Comparison of ENCODE assay signal across 28 cellular contexts in the genomic region with DNA sequence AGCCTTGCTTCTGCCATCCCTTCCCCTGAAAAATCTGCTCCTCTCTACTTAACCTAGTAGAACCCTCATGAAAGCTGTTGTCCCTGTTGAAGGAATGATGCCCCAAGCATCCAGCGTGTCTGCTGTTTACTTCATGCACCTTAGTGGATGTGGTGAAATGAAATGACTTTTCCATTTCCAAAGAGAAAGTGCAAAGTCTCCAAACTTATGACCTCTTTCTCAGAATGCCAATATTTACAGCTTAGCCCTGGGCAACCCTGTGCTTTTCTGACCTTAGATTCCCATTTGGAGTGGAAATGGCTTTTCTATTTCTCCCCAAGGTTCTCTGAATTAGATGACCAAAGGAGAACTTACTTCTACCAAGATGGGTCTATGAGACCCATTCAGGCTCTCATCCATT.
"Had no signal": no experiment of that assay in that cellular context is flagged by ENCODE, and none has a peak within 500 bp of the region (broad histone marks: within the 10 kb centered on the region; RNA-seq: fewer than 3 reads in every experiment).

No MANE protein-coding gene starts in this region.

- H3K36me3 Mint-ChIP-seq: mesothelial cell of epicardium; naive thymus-derived CD4-positive, alpha-beta T cell; natural killer cell treated with Interleukin-12 subunit alpha and Interleukin-12 subunit beta and Interleukin-15 and Interleukin-18, amount 100 ng/mL, for 72 hours; stimulated activated effector memory CD8-positive, alpha-beta T cell treated with anti-CD3 and anti-CD28 coated beads, Interleukin-12 subunit alpha, Interleukin-12 subunit beta, amount 100 ng/mL, for 72 hours; type B pancreatic cell had no signal

- H2AFZ ChIP-seq: hepatocyte had no signal

- H3K4me1 Mint-ChIP-seq: stimulated activated effector memory CD8-positive, alpha-beta T cell treated with anti-CD3 and anti-CD28 coated beads, Interleukin-12 subunit alpha, Interleukin-12 subunit beta, amount 100 ng/mL, for 72 hours had no signal

- H3K4me3 ChIP-seq: heart right ventricle, hepatocyte, left lung, lung, pancreas, prostate gland, sigmoid colon, spleen, tibial nerve, uterus had no signal

- ATAC-seq: heart right ventricle; left cardiac atrium; naive thymus-derived CD4-positive, alpha-beta T cell; natural killer cell treated with Interleukin-12 subunit alpha and Interleukin-12 subunit beta and Interleukin-15 and Interleukin-18, amount 100 ng/mL, for 72 hours; pancreas; right cardiac atrium; stimulated activated effector memory CD8-positive, alpha-beta T cell treated with anti-CD3 and anti-CD28 coated beads, Interleukin-12 subunit alpha, Interleukin-12 subunit beta, amount 100 ng/mL, for 72 hours; stimulated activated naive CD8-positive, alpha-beta T cell treated with anti-CD3 and anti-CD28 coated beads, Interleukin-15, amount 100 ng/mL, for 72 hours had no signal

- H3K79me2 ChIP-seq: hepatocyte had no signal

- H3K4me2 ChIP-seq: hepatocyte had no signal

- H3K9me3 ChIP-seq: heart right ventricle, left lung, pancreas, prostate gland, sigmoid colon, spleen, tibial nerve, uterus had no signal

- H3K4me3 Mint-ChIP-seq: mesothelial cell of epicardium; naive thymus-derived CD4-positive, alpha-beta T cell; natural killer cell treated with Interleukin-12 subunit alpha and Interleukin-12 subunit beta and Interleukin-15 and Interleukin-18, amount 100 ng/mL, for 72 hours; stimulated activated effector memory CD8-positive, alpha-beta T cell treated with anti-CD3 and anti-CD28 coated beads, Interleukin-12 subunit alpha, Interleukin-12 subunit beta, amount 100 ng/mL, for 72 hours; stimulated activated naive CD8-positive, alpha-beta T cell treated with anti-CD3 and anti-CD28 coated beads, Interleukin-15, amount 100 ng/mL, for 72 hours; type B pancreatic cell had no signal

- H3K27ac ChIP-seq: heart right ventricle, hepatocyte, left lung, pancreas, prostate gland, sigmoid colon, spleen, tibial nerve, uterus had no signal

- H3K36me3 ChIP-seq: heart right ventricle, left lung, pancreas, prostate gland, spleen, tibial nerve, uterus had no signal

- H3K27me3 ChIP-seq: hepatocyte, pancreas, sigmoid colon, tibial nerve, uterus had no signal

- DNase-seq: heart right ventricle; kidney glomerular epithelial cell; left cardiac atrium; left lung; mesendoderm; naive thymus-derived CD4-positive, alpha-beta T cell; nucleus accumbens; pancreas; posterior cingulate gyrus; retina; right cardiac atrium; sigmoid colon; small intestine; spleen; stimulated activated CD4-positive, alpha-beta T cell treated with anti-CD3 and anti-CD28 coated beads, Interleukin-4, amount 100 ng/mL, for 24 hours; stimulated activated naive CD4-positive, alpha-beta T cell treated with Interleukin-2 at 50 U/mL for 16 hours; stimulated activated naive CD8-positive, alpha-beta T cell treated with anti-CD3 and anti-CD28 coated beads, Interleukin-15, amount 100 ng/mL, for 72 hours; substantia nigra; uterus had no signal

- H3K4me1 ChIP-seq: heart right ventricle, left lung, prostate gland, spleen, tibial nerve had no signal

- FAIRE-seq: keratinocyte, pancreas, small intestine had no signal

- H3K27ac Mint-ChIP-seq: mesothelial cell of epicardium; naive thymus-derived CD4-positive, alpha-beta T cell; natural killer cell treated with Interleukin-12 subunit alpha and Interleukin-12 subunit beta and Interleukin-15 and Interleukin-18, amount 100 ng/mL, for 72 hours; stimulated activated effector memory CD8-positive, alpha-beta T cell treated with anti-CD3 and anti-CD28 coated beads, Interleukin-12 subunit alpha, Interleukin-12 subunit beta, amount 100 ng/mL, for 72 hours; stimulated activated naive CD8-positive, alpha-beta T cell treated with anti-CD3 and anti-CD28 coated beads, Interleukin-15, amount 100 ng/mL, for 72 hours; type B pancreatic cell had no signal

- H3K9me3 Mint-ChIP-seq: mesothelial cell of epicardium; natural killer cell treated with Interleukin-12 subunit alpha and Interleukin-12 subunit beta and Interleukin-15 and Interleukin-18, amount 100 ng/mL, for 72 hours; stimulated activated effector memory CD8-positive, alpha-beta T cell treated with anti-CD3 and anti-CD28 coated beads, Interleukin-12 subunit alpha, Interleukin-12 subunit beta, amount 100 ng/mL, for 72 hours; stimulated activated naive CD8-positive, alpha-beta T cell treated with anti-CD3 and anti-CD28 coated beads, Interleukin-15, amount 100 ng/mL, for 72 hours; type B pancreatic cell had no signal
